ENCODE assay signal across 8 cellular contexts in genomic region chr6:144149558-144149893, GRCh38. TPM values are rescaled to one million over a fixed set of nuclear protein-coding genes. Genes with fewer than 3 reads are reported as not detected.
DNase-seq lines count a peak whose midpoint lies in the region; TF ChIP-seq lines count a peak whose summit lies in the region.

No MANE protein-coding gene starts in this region.

- intact Hi-C loops in tibial artery (cut with DNase I; ENCODE audit: low total_unique reads) (no loop called here), posterior vena cava (cut with DNase I) (no loop called here)

- H3K4me3 ChIP-seq in adipocyte (ENCODE audit: low read length), result peak overlapping the region; percentile 88
- peak overlapping the region; percentile 57 to 80 (median 66) for H3K4me3 ChIP-seq in liver (ENCODE audit: low read depth in 1 of 3, low read length in 3 of 3)
- H3K4me3 ChIP-seq in tibial artery, result peak overlapping the region; percentile 75 to 78

- peak overlapping the region; percentile 83 for H3K4me3 Mint-ChIP-seq in activated T-cell treated with anti-CD3 and anti-CD28 coated beads, Interleukin-2, amount 50 U/mL, for 24 hours

- H3K36me3 ChIP-seq in adipocyte (ENCODE audit: control insufficient read depth, insufficient read depth, low read length, severe bottlenecking) (no peaks in the 10 kb centered on the region), liver (ENCODE audit: control insufficient read depth in 4 of 4, insufficient read depth in 3 of 4, low read depth in 1 of 4, low read length in 3 of 4) (no peaks in the 10 kb centered on the region), tibial artery (no peaks in the 10 kb centered on the region)

- TF ChIP-seq RAD21 in liver (IDR thresholded peaks at IDR 0.05), result no peak

- peak overlapping the region; percentile 89 for H3K27ac Mint-ChIP-seq in activated T-cell treated with anti-CD3 and anti-CD28 coated beads, Interleukin-2, amount 50 U/mL, for 24 hours

- CTCF ChIA-PET in RWPE1 (lab: Yijun Ruan, JAX), result no interaction called here

- H3K36me3 Mint-ChIP-seq in activated T-cell treated with anti-CD3 and anti-CD28 coated beads, Interleukin-2, amount 50 U/mL, for 24 hours (ENCODE audit: low read depth), result peaks cover 38% of the 10 kb centered on the region

- TF ChIP-seq CTCF in liver (IDR thresholded peaks at IDR 0.05; ENCODE audit: low read depth, low read length, missing input control) (no peak), tibial artery (IDR thresholded peaks at IDR 0.05) (no peak), RWPE1 (conservative IDR thresholded peaks at IDR 0.05; ENCODE audit: low read depth) (no peak)

- peaks cover 10% of the 10 kb centered on the region for H3K4me1 ChIP-seq in adipocyte (ENCODE audit: control insufficient read depth, insufficient read depth, low read length)
- peaks cover 0 to 11% (median 3%) of the 10 kb centered on the region in 4 donors for H3K4me1 ChIP-seq in liver (ENCODE audit: control insufficient read depth in 4 of 4, insufficient read depth in 4 of 4, low read length in 3 of 4)
- peaks cover 0 to 21% (median 7%) of the 10 kb centered on the region in 4 donors for H3K4me1 ChIP-seq in tibial artery

- 56% methylated on average over 14 of the region's 14 CpGs for WGBS in liver

- no peaks in the 10 kb centered on the region for H3K9me3 ChIP-seq in adipocyte (ENCODE audit: control insufficient read depth, low read length)
- H3K9me3 ChIP-seq in liver (ENCODE audit: control insufficient read depth in 4 of 4, low read length in 3 of 4), result no peaks in the 10 kb centered on the region
- H3K9me3 ChIP-seq in tibial artery, result no peaks in the 10 kb centered on the region

- DNase-seq in activated T-cell treated with anti-CD3 and anti-CD28 coated beads, Interleukin-2, amount 50 U/mL, for 24 hours, result no peak
- DNase-seq in activated T-cell treated with anti-CD3 and anti-CD28 coated beads for 4 hours (no peak), adipocyte (ENCODE audit: low read depth) (no peak), tibial artery (no peak), dermis blood vessel endothelial cell (no peak), posterior vena cava (ENCODE audit: low spot score) (no peak), RWPE1 (ENCODE audit: low spot score) (no peak)

- H3K9ac ChIP-seq in adipocyte (ENCODE audit: low read length) (peak overlapping the region; percentile 73), liver (ENCODE audit: low read depth in 1 of 2, low read length in 2 of 2) (no peak overlapping the region)

- H3K27ac ChIP-seq in liver (ENCODE audit: low read depth in 1 of 2, low read length in 2 of 2), result no peak overlapping the region
- peak overlapping the region; percentile 64 to 66 for H3K27ac ChIP-seq in tibial artery
- no peak overlapping the region for H3K27ac ChIP-seq in RWPE1

- no peaks in the 10 kb centered on the region for H3K9me3 Mint-ChIP-seq in activated T-cell treated with anti-CD3 and anti-CD28 coated beads, Interleukin-2, amount 50 U/mL, for 24 hours

- H3K27me3 Mint-ChIP-seq in activated T-cell treated with anti-CD3 and anti-CD28 coated beads, Interleukin-2, amount 50 U/mL, for 24 hours, result no peaks in the 10 kb centered on the region

- H3K4me1 Mint-ChIP-seq in activated T-cell treated with anti-CD3 and anti-CD28 coated beads, Interleukin-2, amount 50 U/mL, for 24 hours (ENCODE audit: low read depth), result peaks cover 41% of the 10 kb centered on the region

- POLR2A ChIA-PET in RWPE1 (lab: Yijun Ruan, JAX; ENCODE audit: low non-redundant PET), result no interaction called here

- H3K27me3 ChIP-seq in adipocyte (replicated peaks; ENCODE audit: control insufficient read depth, insufficient read depth, low read length), result no peaks in the 10 kb centered on the region
- no peaks in the 10 kb centered on the region for H3K27me3 ChIP-seq in liver (ENCODE audit: control insufficient read depth in 4 of 4, insufficient read depth in 4 of 4, low read length in 3 of 4)
- no peaks in the 10 kb centered on the region for H3K27me3 ChIP-seq in tibial artery

TF ChIP-seq in liver, 16 proteins besides CTCF, POLR2A, EP300 and RAD21:
- TF ChIP-seq HNF4A (conservative IDR thresholded peaks at IDR 0.05) (no peak), FOXA2 (IDR thresholded peaks at IDR 0.05) (no peak), HNF4G (IDR thresholded peaks at IDR 0.05) (no peak), YY1 (IDR thresholded peaks at IDR 0.05) (no peak), FOXA1 (IDR thresholded peaks at IDR 0.05) (no peak), TAF1 (conservative IDR thresholded peaks at IDR 0.05) (no peak), RXRA (IDR thresholded peaks at IDR 0.05) (no peak), JUND (IDR thresholded peaks at IDR 0.05) (no peak), EGR1 (IDR thresholded peaks at IDR 0.05; ENCODE audit: low read depth in 2 of 2) (no peak), REST (IDR thresholded peaks at IDR 0.05) (no peak), NR2F2 (IDR thresholded peaks at IDR 0.05) (no peak), GABPA (IDR thresholded peaks at IDR 0.05 in 1 of 2, conservative IDR thresholded peaks at IDR 0.05 in 1 of 2) (no peak)
- TF ChIP-seq, protein P1, sequence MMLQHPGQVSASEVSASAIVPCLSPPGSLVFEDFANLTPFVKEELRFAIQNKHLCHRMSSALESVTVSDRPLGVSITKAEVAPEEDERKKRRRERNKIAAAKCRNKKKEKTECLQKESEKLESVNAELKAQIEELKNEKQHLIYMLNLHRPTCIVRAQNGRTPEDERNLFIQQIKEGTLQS (IDR thresholded peaks at IDR 0.05), result no peak
- TF ChIP-seq, protein P2, sequence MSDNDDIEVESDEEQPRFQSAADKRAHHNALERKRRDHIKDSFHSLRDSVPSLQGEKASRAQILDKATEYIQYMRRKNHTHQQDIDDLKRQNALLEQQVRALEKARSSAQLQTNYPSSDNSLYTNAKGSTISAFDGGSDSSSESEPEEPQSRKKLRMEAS (IDR thresholded peaks at IDR 0.05), result no peak
TF ChIP-seq in liver: peak in this region for 0.

RNA-seq across cellular contexts. Expression of gene STX11, which starts 0.8 kb away (rescaled TPM):
- total RNA-seq in liver (1 to 10 TPM; 4.5 to 4.9 TPM), dermis blood vessel endothelial cell (16.7 and 17.2 TPM in 2 replicates), posterior vena cava (10 to 100 TPM in 1 of 2 donors, 1 to 10 TPM in 1; 7.0 to 10.5 TPM)
- 1 to 10 TPM; 1.3 to 2.2 TPM for polyA plus RNA-seq in liver

RNA-seq across cellular contexts. Expression of gene SF3B5, which starts 54.2 kb away (rescaled TPM):
- total RNA-seq in liver (10 to 100 TPM; 51.8 to 63.1 TPM), dermis blood vessel endothelial cell (69.7 and 124 TPM in 2 replicates), posterior vena cava (10 to 100 TPM; 81.3 to 90.0 TPM)
- polyA plus RNA-seq in liver, result 100 to 1,000 TPM; 131 to 178 TPM

Comparison
In these comparisons a context has a peak if more than half of its experiments do, and no peak if none do; other contexts are left out.
1. H3K27ac ChIP-seq: peak in tibial artery (2 of 2); none in liver (0 of 2) and RWPE1 (single experiment).
2. Peak in every context shown above with its lines, with median percentiles within 50 percentile points of each other: H3K4me3 ChIP-seq.